ENCODE assay signal across 7 cellular contexts in the genomic region with DNA sequence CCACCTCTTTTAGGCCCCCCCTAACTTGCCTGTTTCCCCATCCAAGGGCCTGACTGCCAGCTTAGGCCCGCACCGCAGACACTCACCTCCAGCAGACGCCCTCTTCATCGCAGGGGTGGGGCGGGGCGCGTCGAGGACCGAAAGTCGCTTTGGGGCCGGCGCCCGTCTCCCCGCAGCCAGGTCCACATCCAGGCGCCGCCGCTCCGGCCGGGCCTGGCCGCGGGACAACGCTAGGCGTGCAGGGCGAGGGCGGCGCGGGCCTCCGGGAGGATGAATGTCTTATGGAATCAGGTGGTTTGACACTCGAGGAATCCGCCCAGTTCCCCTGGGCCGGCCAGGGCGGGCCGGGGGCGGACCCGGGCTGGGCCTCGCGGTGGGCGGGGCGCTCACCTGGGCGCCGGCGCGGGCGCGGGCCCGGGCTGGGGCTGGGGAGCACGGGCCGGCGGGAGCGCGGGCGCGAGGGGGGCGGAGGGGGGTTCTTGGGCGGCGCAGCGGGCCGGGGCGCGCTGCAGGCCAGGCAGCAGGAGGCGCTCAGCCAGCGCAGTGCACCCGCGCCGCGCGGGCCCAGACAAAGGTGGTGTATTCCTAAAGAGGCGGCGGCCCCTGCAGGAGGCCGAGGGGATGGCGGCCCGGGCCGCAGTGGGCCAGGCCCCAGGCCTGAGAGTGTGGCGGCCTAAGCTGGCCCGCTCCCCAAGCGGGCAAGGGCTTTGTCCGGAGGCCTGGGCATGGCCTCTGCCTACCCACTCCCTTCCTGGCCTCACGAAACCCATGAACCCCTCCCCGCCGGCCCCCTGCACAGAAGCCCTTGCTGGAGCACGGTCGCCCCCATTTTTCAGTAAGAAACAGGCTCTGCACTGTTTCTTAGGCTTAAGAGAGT.
DNase-seq lines count a peak whose midpoint lies in the region; ATAC-seq, FAIRE-seq and TF ChIP-seq lines count a peak whose summit lies in the region.

No MANE protein-coding gene starts in this region.

- H3K36me3 ChIP-seq in PC-3 (ENCODE audit: low read depth, low read length), result no peaks in the 10 kb centered on the region

- ATAC-seq in HG03571 (IDR thresholded peaks at IDR 0.05; ENCODE audit: unreplicated experiment) (peak; percentile 54), PC-3 (peak; percentile 91), right cardiac atrium (peak; percentile 36 to 65)

- no peaks in the 10 kb centered on the region for H3K9me3 ChIP-seq in PC-3 (ENCODE audit: low read length)
- H3K9me3 ChIP-seq in right cardiac atrium (ENCODE audit: control insufficient read depth, low read length), result no peaks in the 10 kb centered on the region

- no TSS peak for BruUV-seq in PC-3 (replicated peaks; lab: Mats Ljungman, UMichigan)

- peak overlapping the region; percentile 37; the same call in 1 of the 2 replicates for H3K9ac ChIP-seq in PC-3 (ENCODE audit: low read length)

- WGBS in right cardiac atrium, result 7% methylated on average over 82 of the region's 82 CpGs

- peak overlapping the region; percentile 89 for H3K4me2 ChIP-seq in PC-3 (ENCODE audit: low read length)

- intact Hi-C loops in PC-3 (cut with micrococcal nuclease) (loop anchor here (1.0 kb wide), 1 partner anchor 137 kb away; no protein-coding TSS in a partner anchor), right cardiac atrium (cut with DNase I) (no loop called here)

- DNase-seq in GM12891 (ENCODE audit: insufficient read length, low spot score), result peak; percentile 92
- peak; percentile 74 for DNase-seq in PC-3
- DNase-seq in amniotic epithelial cell (ENCODE audit: low read depth), result peak; percentile 80
- DNase-seq in right cardiac atrium, result peak; percentile 60 to 87 (median 82)
- DNase-seq in retinal pigment epithelial cell (ENCODE audit: low read depth), result peak; percentile 27
- DNase-seq in dedifferentiated amniotic fluid mesenchymal stem cell (ENCODE audit: extremely low spot score), result no peak

- H3K79me2 ChIP-seq in PC-3 (ENCODE audit: low read length), result no peaks in the 10 kb centered on the region

- POLR2A ChIA-PET in PC-3 (lab: Charles Lee; ENCODE audit: unreplicated experiment), result no interaction called here

- H3K27me3 ChIP-seq in PC-3 (ENCODE audit: low read length) (no peaks in the 10 kb centered on the region), right cardiac atrium (ENCODE audit: control insufficient read depth, insufficient read depth) (no peaks in the 10 kb centered on the region)

- H3K27ac ChIP-seq in PC-3 (ENCODE audit: low read length), result no peak overlapping the region
- no peak overlapping the region for H3K27ac ChIP-seq in right cardiac atrium (ENCODE audit: low read length)

- peak; percentile 80 for FAIRE-seq in GM12891 (lab: Jason Lieb, UNC)

- H3K9me2 ChIP-seq in PC-3 (replicated peaks; ENCODE audit: low read length), result no peaks in the 10 kb centered on the region

- no peaks in the 10 kb centered on the region for H4K20me1 ChIP-seq in PC-3 (ENCODE audit: low read length)

- H3K4me1 ChIP-seq in PC-3 (ENCODE audit: insufficient read depth, low read length) (no peaks in the 10 kb centered on the region), right cardiac atrium (ENCODE audit: control insufficient read depth, insufficient read depth, low read length) (no peaks in the 10 kb centered on the region)

- peak overlapping the region; percentile 92 for H2AFZ ChIP-seq in PC-3 (ENCODE audit: low read length)

- TF ChIP-seq POLR2A in GM12891 (IDR thresholded peaks at IDR 0.05; ENCODE audit: low read depth, low read length), result no peak

- H3F3A ChIP-seq in PC-3 (ENCODE audit: low read length, unreplicated experiment), result no peaks in the 10 kb centered on the region

- CTCF ChIA-PET in PC-3 (lab: Charles Lee), result no interaction called here

- H3K4me3 ChIP-seq in PC-3 (ENCODE audit: low read length) (peak overlapping the region; percentile 64), right cardiac atrium (ENCODE audit: low read length) (peak overlapping the region; percentile 45), retinal pigment epithelial cell (ENCODE audit: low read length) (peak overlapping the region; percentile 41)

- TF ChIP-seq CTCF in PC-3 (conservative IDR thresholded peaks at IDR 0.05; ENCODE audit: low read depth, low read length), result peak; percentile 48
- TF ChIP-seq CTCF in retinal pigment epithelial cell (conservative IDR thresholded peaks at IDR 0.05; ENCODE audit: low read depth, low read length), result peak; percentile 59

TF ChIP-seq in GM12891, 5 proteins besides CTCF, POLR2A, EP300 and RAD21:
- TF ChIP-seq POU2F2 (IDR thresholded peaks at IDR 0.05; ENCODE audit: low read depth, low read length) (no peak), PAX5 (IDR thresholded peaks at IDR 0.05; ENCODE audit: insufficient read depth, low read length, severe bottlenecking) (no peak), TAF1 (IDR thresholded peaks at IDR 0.05; ENCODE audit: low read depth, low read length) (no peak), SPI1 (IDR thresholded peaks at IDR 0.05; ENCODE audit: low read depth, low read length) (no peak), POLR2AphosphoS5 (IDR thresholded peaks at IDR 0.05; ENCODE audit: low read depth, low read length) (no peak)
TF ChIP-seq in GM12891: peak in this region for 0.
